15 cellular contexts compared by ENCODE assay signal in the genomic region with DNA sequence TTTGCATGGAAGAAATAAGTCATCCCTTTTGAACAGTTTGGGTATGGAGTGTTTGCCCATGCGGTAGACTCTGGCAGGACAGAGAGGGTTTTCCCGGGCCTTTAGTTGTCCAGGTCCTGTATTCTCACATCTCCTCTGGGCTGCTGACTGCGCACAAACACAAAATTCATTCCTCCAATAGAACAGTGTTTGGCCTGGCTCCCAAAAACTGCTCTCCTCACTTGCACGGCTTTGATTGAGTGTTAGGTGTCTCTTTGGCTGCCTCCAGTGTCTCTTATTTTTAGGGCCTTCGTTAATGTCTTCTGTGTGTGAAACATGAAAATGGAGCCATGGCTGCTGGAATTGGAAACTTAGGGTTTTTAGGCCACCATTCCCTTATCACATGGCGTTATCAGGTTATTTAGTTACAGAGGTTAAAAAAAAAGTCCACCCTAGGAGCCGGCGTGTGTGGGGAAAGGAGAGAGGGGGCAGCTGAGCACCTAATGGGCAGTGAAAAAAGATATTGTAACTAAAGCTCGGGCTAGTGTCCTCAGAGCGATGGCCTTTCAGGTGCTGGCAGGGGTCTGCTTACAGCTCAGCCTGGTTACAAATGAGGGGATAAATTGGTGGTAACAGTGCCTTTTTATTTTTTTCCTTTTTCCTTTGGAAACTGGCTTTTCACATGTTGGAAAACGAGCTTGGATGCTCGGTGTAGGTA. TPM values are rescaled to one million over a fixed set of nuclear protein-coding genes. Genes with fewer than 3 reads are reported as not detected.
A peak's percentile ranks its signal among the peaks of the same experiment; 100 is the strongest.
DNase-seq lines count a peak whose midpoint lies in the region; ATAC-seq and TF ChIP-seq lines count a peak whose summit lies in the region.
"Had no signal": no experiment of that assay in that cellular context is flagged by ENCODE, and none has a peak within 500 bp of the region (broad histone marks: within the 10 kb centered on the region; RNA-seq: fewer than 3 reads in every experiment).

No MANE protein-coding gene starts in this region.

- ATAC-seq in Right ventricle myocardium inferior (peak; percentile 44), GM19351 (IDR thresholded peaks at IDR 0.05; ENCODE audit: unreplicated experiment) (no peak), GM21526 (IDR thresholded peaks at IDR 0.05; ENCODE audit: low FRiP score, unreplicated experiment) (no peak), HG03108 (IDR thresholded peaks at IDR 0.05; ENCODE audit: unreplicated experiment) (no peak)
- ATAC-seq in activated CD8-positive, alpha-beta T cell treated with anti-CD3 and anti-CD28 coated beads, Interleukin-2, amount 10 ng/mL, durations not matched to agents 7 days and 5 days, result no peak

- TF ChIP-seq CTCF in left ventricle myocardium inferior (IDR thresholded peaks at IDR 0.05; ENCODE audit: borderline replicate concordance), result no peak
- TF ChIP-seq CTCF in uterus (IDR thresholded peaks at IDR 0.05), result no peak

- H3K27me3 Mint-ChIP-seq in activated CD8-positive, alpha-beta T cell treated with anti-CD3 and anti-CD28 coated beads, Interleukin-2, amount 10 ng/mL, durations not matched to agents 7 days and 5 days (ENCODE audit: low read depth), result no peaks in the 10 kb centered on the region
- H3K27me3 Mint-ChIP-seq: activated B cell treated with CpG ODN at 0.5 μM for 24 hours had no signal

- H3K27ac ChIP-seq in left ventricle myocardium inferior (replicated peaks) (no peak overlapping the region), uterus (peak overlapping the region; percentile 44 to 71)
- H3K27ac ChIP-seq: ascending aorta, testis had no signal

- H3K4me3 Mint-ChIP-seq in activated CD8-positive, alpha-beta T cell treated with anti-CD3 and anti-CD28 coated beads, Interleukin-2, amount 10 ng/mL, durations not matched to agents 7 days and 5 days, result no peak overlapping the region
- H3K4me3 Mint-ChIP-seq: activated B cell treated with CpG ODN at 0.5 μM for 24 hours, B cell, memory B cell had no signal

- no peaks in the 10 kb centered on the region for H3K27me3 ChIP-seq in left ventricle myocardium inferior (ENCODE audit: low read depth)
- H3K27me3 ChIP-seq in uterus, result no peaks in the 10 kb centered on the region
- H3K27me3 ChIP-seq: ascending aorta, testis had no signal

- POLR2A ChIA-PET in activated CD8-positive, alpha-beta T cell treated with anti-CD3 and anti-CD28 coated beads, Interleukin-2, amount 10 ng/mL, durations not matched to agents 7 days and 5 days (lab: Charles Lee), result interaction anchor here (0.7 kb wide), 1 partner anchor 48 kb away, joined by 3 read pairs; no protein-coding TSS in a partner anchor

- no peak for TF ChIP-seq POLR2A in uterus (IDR thresholded peaks at IDR 0.05)

- H3K36me3 Mint-ChIP-seq in activated CD8-positive, alpha-beta T cell treated with anti-CD3 and anti-CD28 coated beads, Interleukin-2, amount 10 ng/mL, durations not matched to agents 7 days and 5 days (ENCODE audit: low read depth), result peaks cover 20% of the 10 kb centered on the region
- H3K36me3 Mint-ChIP-seq: memory B cell had no signal

- H3K36me3 ChIP-seq in left ventricle myocardium inferior (no peaks in the 10 kb centered on the region), uterus (no peaks in the 10 kb centered on the region)
- H3K36me3 ChIP-seq: ascending aorta had no signal

- peaks cover 69% of the 10 kb centered on the region for H3K4me1 Mint-ChIP-seq in activated CD8-positive, alpha-beta T cell treated with anti-CD3 and anti-CD28 coated beads, Interleukin-2, amount 10 ng/mL, durations not matched to agents 7 days and 5 days (ENCODE audit: low read depth)
- H3K4me1 Mint-ChIP-seq: activated B cell treated with CpG ODN at 0.5 μM for 24 hours, B cell, memory B cell had no signal

- peak overlapping the region; percentile 49 for H3K27ac Mint-ChIP-seq in activated CD8-positive, alpha-beta T cell treated with anti-CD3 and anti-CD28 coated beads, Interleukin-2, amount 10 ng/mL, durations not matched to agents 7 days and 5 days
- H3K27ac Mint-ChIP-seq: activated B cell treated with CpG ODN at 0.5 μM for 24 hours, B cell, memory B cell had no signal

- CTCF ChIA-PET in activated CD8-positive, alpha-beta T cell treated with anti-CD3 and anti-CD28 coated beads, Interleukin-2, amount 10 ng/mL, durations not matched to agents 7 days and 5 days (lab: Charles Lee), result interaction anchor here (1.6 kb wide), 1 partner anchor 48 kb away, joined by 5 read pairs; no protein-coding TSS in a partner anchor

- H3K4me3 ChIP-seq in left ventricle myocardium inferior, result no peak overlapping the region
- no peak overlapping the region for H3K4me3 ChIP-seq in uterus
- H3K4me3 ChIP-seq: ascending aorta, testis had no signal

- intact Hi-C loops in Right ventricle myocardium inferior (cut with DNase I), result no loop called here
- intact Hi-C loops in left ventricle myocardium inferior (cut with micrococcal nuclease), result no loop called here
- intact Hi-C loops in uterus (cut with DNase I; ENCODE audit: low total_unique reads), result no loop called here

- no peaks in the 10 kb centered on the region for H3K9me3 Mint-ChIP-seq in activated CD8-positive, alpha-beta T cell treated with anti-CD3 and anti-CD28 coated beads, Interleukin-2, amount 10 ng/mL, durations not matched to agents 7 days and 5 days (ENCODE audit: insufficient read depth)
- H3K9me3 Mint-ChIP-seq: activated B cell treated with CpG ODN at 0.5 μM for 24 hours, memory B cell had no signal

- H3K9me3 ChIP-seq in left ventricle myocardium inferior (replicated peaks) (no peaks in the 10 kb centered on the region), uterus (no peaks in the 10 kb centered on the region)
- H3K9me3 ChIP-seq: ascending aorta, testis had no signal

- H3K4me1 ChIP-seq in left ventricle myocardium inferior (peaks cover 36% of the 10 kb centered on the region), uterus (peaks cover 0 to 5% of the 10 kb centered on the region in 2 donors)
- H3K4me1 ChIP-seq: ascending aorta had no signal

- DNase-seq in Right ventricle myocardium inferior (ENCODE audit: missing footprints) (no peak), left ventricle myocardium inferior (no peak), left kidney (ENCODE audit: low read depth, low spot score) (peak; percentile 59), uterus (no peak)
- no peak for DNase-seq in activated CD8-positive, alpha-beta T cell treated with anti-CD3 and anti-CD28 coated beads, Interleukin-2, amount 10 ng/mL, durations not matched to agents 7 days and 5 days
- DNase-seq: activated B cell treated with CpG ODN at 0.5 μM for 24 hours, MM.1S, nucleus accumbens, testis had no signal

RNA-seq across cellular contexts. Expression of gene PRKCA, which starts 47.3 kb away (rescaled TPM):
- 6.9 TPM for total RNA-seq in Right ventricle myocardium inferior
- 5.6 TPM for total RNA-seq in left ventricle myocardium inferior
- total RNA-seq in activated CD8-positive, alpha-beta T cell treated with anti-CD3 and anti-CD28 coated beads, Interleukin-2, amount 10 ng/mL, durations not matched to agents 7 days and 5 days, result 10 to 100 TPM; 74.1 to 76.9 TPM
- 10 to 100 TPM in 3 of 4 donors, 1 to 10 TPM in 1; 9.0 to 76.1 (median 15.1) TPM for total RNA-seq in uterus
